Comparison of ENCODE assay signal across 8 cellular contexts in the genomic region with DNA sequence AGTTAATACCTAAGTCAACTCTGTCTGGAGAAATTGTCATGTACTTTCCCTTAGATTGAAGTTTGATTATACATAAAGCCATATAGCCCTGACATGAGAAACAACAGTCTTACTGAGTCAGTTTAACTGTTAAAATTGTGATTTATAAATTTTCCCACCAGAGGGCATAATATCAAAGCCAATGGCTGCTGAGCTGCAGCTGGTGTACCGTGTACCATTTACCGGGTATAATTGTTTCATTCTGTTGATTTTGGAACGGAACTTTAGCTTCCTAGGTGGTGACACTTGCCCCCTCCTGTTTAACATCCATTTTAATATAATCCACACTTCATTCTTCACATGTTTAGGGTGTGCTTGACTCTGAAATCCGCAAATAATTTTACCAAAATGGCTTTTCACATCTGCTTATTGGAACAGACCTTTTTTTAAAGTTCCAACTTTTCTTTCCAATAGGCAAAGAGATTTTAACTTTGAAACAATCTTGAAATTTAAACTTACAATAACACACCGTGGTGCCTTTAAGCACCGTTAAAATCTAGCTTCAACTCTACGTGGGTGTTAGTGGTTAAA.
DNase-seq lines count a peak whose midpoint lies in the region; ATAC-seq, FAIRE-seq and TF ChIP-seq lines count a peak whose summit lies in the region.

No MANE protein-coding gene starts in this region.

- FAIRE-seq in A549 (lab: Jason Lieb, UNC): no peak

- no peak overlapping the region for H3K18ac ChIP-seq in neuronal stem cell (ENCODE audit: low read length)

- H3K4me1 ChIP-seq in A549: no peaks in the 10 kb centered on the region
- H3K4me1 ChIP-seq in HEK293 (ENCODE audit: control insufficient read depth, insufficient read depth, low read length): no peaks in the 10 kb centered on the region
- no peaks in the 10 kb centered on the region for H3K4me1 ChIP-seq in neuronal stem cell (ENCODE audit: control insufficient read depth in 2 of 2, insufficient read depth in 1 of 2, low read depth in 1 of 2, low read length in 2 of 2)

- no peak overlapping the region for H3K27ac ChIP-seq in A549
- no peak overlapping the region for H3K27ac ChIP-seq in HEK293 (ENCODE audit: extremely low read depth, low read depth, low read length)
- no peak overlapping the region for H3K27ac ChIP-seq in SU-DHL-6 (ENCODE audit: low read depth, low read length)
- H3K27ac ChIP-seq in neuronal stem cell (replicated peaks; ENCODE audit: low read length): no peak overlapping the region

- H3K79me1 ChIP-seq in neuronal stem cell (ENCODE audit: low read depth, low read length): no peaks in the 10 kb centered on the region

- POLR2A ChIA-PET in A549 (lab: Yijun Ruan, JAX): no interaction called here
- POLR2A ChIA-PET in GM10248 (lab: Yijun Ruan, JAX): no interaction called here
- POLR2A ChIA-PET in HEK293 (lab: Yijun Ruan, JAX): no interaction called here

- peak; percentile 82 to 93; a peak in 5 of 6 replicates for ATAC-seq in A549

- H2BK120ac ChIP-seq in neuronal stem cell (ENCODE audit: low read depth, low read length): no peak overlapping the region

- H3K23ac ChIP-seq in neuronal stem cell (ENCODE audit: low read depth, low read length, poor library complexity): no peak overlapping the region

- no peak overlapping the region for H4K8ac ChIP-seq in neuronal stem cell (ENCODE audit: low read depth, low read length)

- CTCF ChIA-PET in A549 (lab: Yijun Ruan, JAX) (interaction anchor here (0.8 kb wide), 1 partner anchor 57 kb away, joined by 3 read pairs; no protein-coding TSS in a partner anchor), GM10248 (lab: Yijun Ruan, JAX) (interaction anchor here (0.6 to 1.2 kb wide), 8 partner anchors 9 to 185 kb away, joined by 3 to 6 read pairs (median 4); no protein-coding TSS in a partner anchor), HEK293 (lab: Yijun Ruan, JAX) (interaction anchor here (0.6 to 0.9 kb wide), 6 partner anchors 42 to 1034 kb away, joined by 3 to 4 read pairs (median 4); no protein-coding TSS in a partner anchor)

- H3K9me3 ChIP-seq in A549 (no peaks in the 10 kb centered on the region), HEK293 (ENCODE audit: control insufficient read depth, insufficient read depth, low read depth, low read length) (no peaks in the 10 kb centered on the region), SU-DHL-6 (ENCODE audit: insufficient read depth, low read length) (no peaks in the 10 kb centered on the region), neuronal stem cell (replicated peaks in 1 of 2; ENCODE audit: control insufficient read depth in 2 of 2, insufficient read depth in 1 of 2, low read depth in 1 of 2, low read length in 2 of 2) (no peaks in the 10 kb centered on the region)

- H3K36me3 ChIP-seq in HEK293 (ENCODE audit: control insufficient read depth in 2 of 2, insufficient read depth in 1 of 2, low read length in 2 of 2): no peaks in the 10 kb centered on the region
- no peaks in the 10 kb centered on the region for H3K36me3 ChIP-seq in SU-DHL-6 (ENCODE audit: low read length)
- no peaks in the 10 kb centered on the region for H3K36me3 ChIP-seq in neuronal stem cell (replicated peaks in 1 of 2; ENCODE audit: control insufficient read depth in 2 of 2, insufficient read depth in 2 of 2, low read length in 2 of 2)

- no peak overlapping the region for H3K14ac ChIP-seq in neuronal stem cell (ENCODE audit: low read length)

- H4K20me1 ChIP-seq in SU-DHL-6 (ENCODE audit: low read depth, low read length): no peaks in the 10 kb centered on the region

- DNase-seq in A549 (ENCODE audit: low read depth in 1 of 2, low spot score in 1 of 2) (peak; percentile 25 to 65), GM10248 (ENCODE audit: extremely low spot score) (peak; percentile 61), M059J (ENCODE audit: low read depth) (peak; percentile 26), fibroblast of peridontal ligament (ENCODE audit: extremely low read depth) (peak; percentile 62), neuronal stem cell (ENCODE audit: low spot score) (no peak)
- no peak for DNase-seq in activated CD8-positive, alpha-beta memory T cell treated with anti-CD3 and anti-CD28 coated beads, Interleukin-2, amount 50 U/mL, for 4 hours

- TF ChIP-seq RAD21 in A549 (conservative IDR thresholded peaks at IDR 0.05 in 1 of 2, IDR thresholded peaks at IDR 0.05 in 1 of 2): peak; percentile 60 to 61

- no peak for TF ChIP-seq EP300 in A549 (IDR thresholded peaks at IDR 0.05)

- no peak overlapping the region for H3K4ac ChIP-seq in neuronal stem cell (ENCODE audit: low read length)

- H2BK12ac ChIP-seq in neuronal stem cell (ENCODE audit: low read length): no peak overlapping the region

- no peaks in the 10 kb centered on the region for H3K79me2 ChIP-seq in SU-DHL-6 (ENCODE audit: insufficient read depth, low read length)

- H3K4me2 ChIP-seq in A549 (peak overlapping the region; percentile 19; the same call in 1 of the 3 replicates), SU-DHL-6 (ENCODE audit: low read depth, low read length, poor library complexity, severe bottlenecking) (no peak overlapping the region), neuronal stem cell (ENCODE audit: insufficient read depth, low read length, poor library complexity, severe bottlenecking) (no peak overlapping the region)

- no peak overlapping the region for H2AK5ac ChIP-seq in neuronal stem cell (ENCODE audit: low read depth, low read length)

- WGBS in A549 (ENCODE audit: missing lambda C conversion rate): 14% methylated on average over 7 of the region's 7 CpGs
- WGBS in neuronal stem cell (ENCODE audit: extremely low coverage in 2 of 2, insufficient read length in 2 of 2, insufficient replicate concordance in 1 of 2), 2 donors: no CpG with 5 or more reads among the region's 7 CpGs

- no peak for TF ChIP-seq POLR2A in A549 (IDR thresholded peaks at IDR 0.05; ENCODE audit: low read length)

- H3K9ac ChIP-seq in SU-DHL-6 (ENCODE audit: low read length) (no peak overlapping the region), neuronal stem cell (ENCODE audit: low read depth, low read length, poor library complexity) (no peak overlapping the region)

- H3K9me2 ChIP-seq in SU-DHL-6 (replicated peaks; ENCODE audit: insufficient read depth, low read length): no peaks in the 10 kb centered on the region

- H4K91ac ChIP-seq in neuronal stem cell (ENCODE audit: low read depth, low read length, poor library complexity): no peak overlapping the region

- H3K4me3 ChIP-seq in A549 (no peak overlapping the region), HEK293 (ENCODE audit: low read depth, low read length) (no peak overlapping the region), SU-DHL-6 (ENCODE audit: insufficient read depth, low read length, poor library complexity, severe bottlenecking) (no peak overlapping the region), neuronal stem cell (ENCODE audit: low read length in 2 of 2) (no peak overlapping the region)

- no peak overlapping the region for H2AFZ ChIP-seq in SU-DHL-6 (ENCODE audit: low read depth, low read length, severe bottlenecking)
- H2AFZ ChIP-seq in neuronal stem cell (ENCODE audit: low read length): peak overlapping the region; percentile 46

- H2BK15ac ChIP-seq in neuronal stem cell (ENCODE audit: low read length): no peak overlapping the region

- H3K27me3 ChIP-seq in SU-DHL-6 (ENCODE audit: low read length) (no peaks in the 10 kb centered on the region), neuronal stem cell (ENCODE audit: control insufficient read depth in 3 of 3, insufficient read depth in 3 of 3, low read depth in 1 of 3, low read length in 3 of 3) (no peaks in the 10 kb centered on the region)

- H2BK5ac ChIP-seq in neuronal stem cell (ENCODE audit: low read length): no peak overlapping the region

- H3F3A ChIP-seq in SU-DHL-6 (ENCODE audit: insufficient read depth): no peaks in the 10 kb centered on the region

- TF ChIP-seq CTCF in A549 (IDR thresholded peaks at IDR 0.05) (peak; percentile 64), GM10248 (IDR thresholded peaks at IDR 0.05; ENCODE audit: control extremely low read depth, extremely low read depth, low read depth, missing control alignments) (peak; percentile 41), HEK293 (tag by site-specific recombination; IDR thresholded peaks at IDR 0.05) (no peak), SU-DHL-6 (IDR thresholded peaks at IDR 0.05; ENCODE audit: insufficient read depth, low read length, poor library complexity, severe bottlenecking) (peak; percentile 22)

TF ChIP-seq in A549, 52 proteins besides CTCF, POLR2A, EP300 and RAD21:
- TF ChIP-seq, protein P1, sequence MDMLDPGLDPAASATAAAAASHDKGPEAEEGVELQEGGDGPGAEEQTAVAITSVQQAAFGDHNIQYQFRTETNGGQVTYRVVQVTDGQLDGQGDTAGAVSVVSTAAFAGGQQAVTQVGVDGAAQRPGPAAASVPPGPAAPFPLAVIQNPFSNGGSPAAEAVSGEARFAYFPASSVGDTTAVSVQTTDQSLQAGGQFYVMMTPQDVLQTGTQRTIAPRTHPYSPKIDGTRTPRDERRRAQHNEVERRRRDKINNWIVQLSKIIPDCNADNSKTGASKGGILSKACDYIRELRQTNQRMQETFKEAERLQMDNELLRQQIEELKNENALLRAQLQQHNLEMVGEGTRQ (IDR thresholded peaks at IDR 0.05): no peak
- TF ChIP-seq NR3C1 (IDR thresholded peaks at IDR 0.05) (no peak), SMC3 (IDR thresholded peaks at IDR 0.05) (peak; percentile 55)

Comparison
In these comparisons a context has a peak if more than half of its experiments do, and no peak if none do; other contexts are left out.
1. DNase-seq: peak in A549 (2 of 2), GM10248 (single experiment), M059J (single experiment) and fibroblast of peridontal ligament (single experiment); none in neuronal stem cell (single experiment) and activated CD8-positive, alpha-beta memory T cell treated with anti-CD3 and anti-CD28 coated beads, Interleukin-2, amount 50 U/mL, for 4 hours (single experiment).